1 cellular context compared by ENCODE assay signal in the genomic region with DNA sequence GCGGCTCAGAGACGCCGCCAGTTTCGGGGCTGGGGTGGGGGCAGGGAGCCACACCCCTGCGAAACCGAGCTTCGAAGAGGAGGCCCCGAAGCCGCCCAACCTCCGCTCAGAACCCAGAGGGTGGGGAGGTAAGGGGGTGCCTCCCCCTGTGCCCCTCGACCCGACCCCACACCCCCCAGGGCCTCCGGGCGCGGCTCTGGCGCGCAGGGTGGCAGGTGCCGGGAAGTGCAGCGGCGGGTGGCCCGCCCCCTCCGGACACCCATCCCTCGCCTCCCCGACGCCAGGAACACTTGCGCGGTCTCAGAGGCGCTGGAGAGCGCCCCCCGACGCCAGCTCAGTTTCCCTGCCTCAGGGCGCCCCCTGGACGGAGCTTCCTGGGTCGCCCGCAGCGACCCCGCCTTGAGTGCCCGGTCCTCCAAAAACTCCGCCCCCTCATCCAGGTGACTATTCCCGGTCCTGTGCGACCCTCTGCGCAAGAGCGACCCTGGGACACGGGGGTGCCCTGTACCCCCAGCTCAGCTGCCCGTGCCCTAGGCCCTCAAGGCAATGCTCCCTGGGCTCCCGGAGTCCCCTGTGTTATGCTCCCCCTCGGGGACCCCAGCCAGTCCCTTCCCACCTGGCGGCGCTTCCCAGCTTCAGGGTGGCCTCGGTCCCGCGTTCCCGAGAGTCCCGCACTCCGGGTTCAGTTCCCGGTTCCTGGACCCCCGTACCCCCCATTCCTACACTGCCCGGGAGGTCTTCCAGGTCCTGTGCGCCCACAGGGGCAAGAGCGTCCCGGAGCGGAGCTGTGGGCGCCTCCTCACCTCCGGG.
TF ChIP-seq lines count a peak whose summit lies in the region.

No MANE protein-coding gene starts in this region.

TF ChIP-seq in HepG2, 621 proteins besides CTCF, POLR2A, EP300 and RAD21 (continued from another document and continues in another):
- TF ChIP-seq, protein P1, sequence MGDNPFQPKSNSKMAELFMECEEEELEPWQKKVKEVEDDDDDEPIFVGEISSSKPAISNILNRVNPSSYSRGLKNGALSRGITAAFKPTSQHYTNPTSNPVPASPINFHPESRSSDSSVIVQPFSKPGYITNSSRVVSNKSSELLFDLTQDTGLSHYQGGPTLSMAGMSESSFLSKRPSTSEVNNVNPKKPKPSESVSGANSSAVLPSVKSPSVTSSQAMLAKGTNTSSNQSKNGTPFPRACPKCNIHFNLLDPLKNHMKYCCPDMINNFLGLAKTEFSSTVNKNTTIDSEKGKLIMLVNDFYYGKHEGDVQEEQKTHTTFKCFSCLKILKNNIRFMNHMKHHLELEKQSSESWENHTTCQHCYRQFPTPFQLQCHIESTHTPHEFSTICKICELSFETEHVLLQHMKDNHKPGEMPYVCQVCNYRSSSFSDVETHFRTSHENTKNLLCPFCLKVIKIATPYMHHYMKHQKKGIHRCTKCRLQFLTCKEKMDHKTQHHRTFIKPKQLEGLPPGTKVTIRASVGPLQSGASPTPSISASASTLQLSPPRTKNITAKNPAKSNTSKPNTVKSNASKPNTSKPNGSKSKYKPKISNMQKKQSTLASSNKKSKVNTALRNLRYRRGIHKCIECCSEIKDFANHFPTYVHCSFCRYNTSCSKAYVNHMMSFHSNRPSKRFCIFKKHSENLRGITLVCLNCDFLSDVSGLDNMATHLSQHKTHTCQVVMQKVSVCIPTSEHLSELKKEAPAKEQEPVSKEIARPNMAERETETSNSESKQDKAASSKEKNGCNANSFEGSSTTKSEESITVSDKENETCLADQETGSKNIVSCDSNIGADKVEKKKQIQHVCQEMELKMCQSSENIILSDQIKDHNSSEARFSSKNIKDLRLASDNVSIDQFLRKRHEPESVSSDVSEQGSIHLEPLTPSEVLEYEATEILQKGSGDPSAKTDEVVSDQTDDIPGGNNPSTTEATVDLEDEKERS (CRISPR knock-in tag; IDR thresholded peaks at IDR 0.05): peak; percentile 62
- TF ChIP-seq RELA (CRISPR knock-in tag; IDR thresholded peaks at IDR 0.05): no peak
- TF ChIP-seq, protein P2, sequence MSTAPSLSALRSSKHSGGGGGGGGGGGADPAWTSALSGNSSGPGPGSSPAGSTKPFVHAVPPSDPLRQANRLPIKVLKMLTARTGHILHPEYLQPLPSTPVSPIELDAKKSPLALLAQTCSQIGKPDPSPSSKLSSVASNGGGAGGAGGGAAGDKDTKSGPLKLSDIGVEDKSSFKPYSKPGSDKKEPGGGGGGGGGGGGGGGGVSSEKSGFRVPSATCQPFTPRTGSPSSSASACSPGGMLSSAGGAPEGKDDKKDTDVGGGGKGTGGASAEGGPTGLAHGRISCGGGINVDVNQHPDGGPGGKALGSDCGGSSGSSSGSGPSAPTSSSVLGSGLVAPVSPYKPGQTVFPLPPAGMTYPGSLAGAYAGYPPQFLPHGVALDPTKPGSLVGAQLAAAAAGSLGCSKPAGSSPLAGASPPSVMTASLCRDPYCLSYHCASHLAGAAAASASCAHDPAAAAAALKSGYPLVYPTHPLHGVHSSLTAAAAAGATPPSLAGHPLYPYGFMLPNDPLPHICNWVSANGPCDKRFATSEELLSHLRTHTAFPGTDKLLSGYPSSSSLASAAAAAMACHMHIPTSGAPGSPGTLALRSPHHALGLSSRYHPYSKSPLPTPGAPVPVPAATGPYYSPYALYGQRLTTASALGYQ (CRISPR knock-in tag; IDR thresholded peaks at IDR 0.05): 0 out of 2 replicates have a peak, but pooled peaks have one; percentile 42
- no peak for TF ChIP-seq ETV5 (CRISPR knock-in tag; IDR thresholded peaks at IDR 0.05; ENCODE audit: borderline replicate concordance)
- no peak for TF ChIP-seq AKAP8 (CRISPR knock-in tag; IDR thresholded peaks at IDR 0.05)
- TF ChIP-seq ZFP37 (CRISPR knock-in tag; IDR thresholded peaks at IDR 0.05; ENCODE audit: borderline replicate concordance): 0 out of 2 replicates have a peak, but pooled peaks have one; percentile 30
- no peak for TF ChIP-seq ZZZ3 (CRISPR knock-in tag; IDR thresholded peaks at IDR 0.05; ENCODE audit: borderline replicate concordance)
- TF ChIP-seq, protein P3, sequence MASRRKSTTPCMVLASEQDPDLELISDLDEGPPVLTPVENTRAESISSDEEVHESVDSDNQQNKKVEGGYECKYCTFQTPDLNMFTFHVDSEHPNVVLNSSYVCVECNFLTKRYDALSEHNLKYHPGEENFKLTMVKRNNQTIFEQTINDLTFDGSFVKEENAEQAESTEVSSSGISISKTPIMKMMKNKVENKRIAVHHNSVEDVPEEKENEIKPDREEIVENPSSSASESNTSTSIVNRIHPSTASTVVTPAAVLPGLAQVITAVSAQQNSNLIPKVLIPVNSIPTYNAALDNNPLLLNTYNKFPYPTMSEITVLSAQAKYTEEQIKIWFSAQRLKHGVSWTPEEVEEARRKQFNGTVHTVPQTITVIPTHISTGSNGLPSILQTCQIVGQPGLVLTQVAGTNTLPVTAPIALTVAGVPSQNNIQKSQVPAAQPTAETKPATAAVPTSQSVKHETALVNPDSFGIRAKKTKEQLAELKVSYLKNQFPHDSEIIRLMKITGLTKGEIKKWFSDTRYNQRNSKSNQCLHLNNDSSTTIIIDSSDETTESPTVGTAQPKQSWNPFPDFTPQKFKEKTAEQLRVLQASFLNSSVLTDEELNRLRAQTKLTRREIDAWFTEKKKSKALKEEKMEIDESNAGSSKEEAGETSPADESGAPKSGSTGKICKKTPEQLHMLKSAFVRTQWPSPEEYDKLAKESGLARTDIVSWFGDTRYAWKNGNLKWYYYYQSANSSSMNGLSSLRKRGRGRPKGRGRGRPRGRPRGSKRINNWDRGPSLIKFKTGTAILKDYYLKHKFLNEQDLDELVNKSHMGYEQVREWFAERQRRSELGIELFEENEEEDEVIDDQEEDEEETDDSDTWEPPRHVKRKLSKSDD (CRISPR knock-in tag; IDR thresholded peaks at IDR 0.05; ENCODE audit: low read depth): no peak
- no peak; the same call in 1 of the 2 replicates for TF ChIP-seq PAWR (CRISPR knock-in tag; IDR thresholded peaks at IDR 0.05; ENCODE audit: borderline replicate concordance)
- peak; percentile 57; the same call in 1 of the 2 replicates for TF ChIP-seq HOXD1 (CRISPR knock-in tag; IDR thresholded peaks at IDR 0.05)
- TF ChIP-seq, protein P4, sequence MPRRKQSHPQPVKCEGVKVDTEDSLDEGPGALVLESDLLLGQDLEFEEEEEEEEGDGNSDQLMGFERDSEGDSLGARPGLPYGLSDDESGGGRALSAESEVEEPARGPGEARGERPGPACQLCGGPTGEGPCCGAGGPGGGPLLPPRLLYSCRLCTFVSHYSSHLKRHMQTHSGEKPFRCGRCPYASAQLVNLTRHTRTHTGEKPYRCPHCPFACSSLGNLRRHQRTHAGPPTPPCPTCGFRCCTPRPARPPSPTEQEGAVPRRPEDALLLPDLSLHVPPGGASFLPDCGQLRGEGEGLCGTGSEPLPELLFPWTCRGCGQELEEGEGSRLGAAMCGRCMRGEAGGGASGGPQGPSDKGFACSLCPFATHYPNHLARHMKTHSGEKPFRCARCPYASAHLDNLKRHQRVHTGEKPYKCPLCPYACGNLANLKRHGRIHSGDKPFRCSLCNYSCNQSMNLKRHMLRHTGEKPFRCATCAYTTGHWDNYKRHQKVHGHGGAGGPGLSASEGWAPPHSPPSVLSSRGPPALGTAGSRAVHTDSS (CRISPR knock-in tag; conservative IDR thresholded peaks at IDR 0.05): no peak
- TF ChIP-seq AGO2 (optimal IDR thresholded peaks at IDR 0.05; ENCODE audit: low read depth, low read length): peak; percentile 45
- TF ChIP-seq, protein P5, sequence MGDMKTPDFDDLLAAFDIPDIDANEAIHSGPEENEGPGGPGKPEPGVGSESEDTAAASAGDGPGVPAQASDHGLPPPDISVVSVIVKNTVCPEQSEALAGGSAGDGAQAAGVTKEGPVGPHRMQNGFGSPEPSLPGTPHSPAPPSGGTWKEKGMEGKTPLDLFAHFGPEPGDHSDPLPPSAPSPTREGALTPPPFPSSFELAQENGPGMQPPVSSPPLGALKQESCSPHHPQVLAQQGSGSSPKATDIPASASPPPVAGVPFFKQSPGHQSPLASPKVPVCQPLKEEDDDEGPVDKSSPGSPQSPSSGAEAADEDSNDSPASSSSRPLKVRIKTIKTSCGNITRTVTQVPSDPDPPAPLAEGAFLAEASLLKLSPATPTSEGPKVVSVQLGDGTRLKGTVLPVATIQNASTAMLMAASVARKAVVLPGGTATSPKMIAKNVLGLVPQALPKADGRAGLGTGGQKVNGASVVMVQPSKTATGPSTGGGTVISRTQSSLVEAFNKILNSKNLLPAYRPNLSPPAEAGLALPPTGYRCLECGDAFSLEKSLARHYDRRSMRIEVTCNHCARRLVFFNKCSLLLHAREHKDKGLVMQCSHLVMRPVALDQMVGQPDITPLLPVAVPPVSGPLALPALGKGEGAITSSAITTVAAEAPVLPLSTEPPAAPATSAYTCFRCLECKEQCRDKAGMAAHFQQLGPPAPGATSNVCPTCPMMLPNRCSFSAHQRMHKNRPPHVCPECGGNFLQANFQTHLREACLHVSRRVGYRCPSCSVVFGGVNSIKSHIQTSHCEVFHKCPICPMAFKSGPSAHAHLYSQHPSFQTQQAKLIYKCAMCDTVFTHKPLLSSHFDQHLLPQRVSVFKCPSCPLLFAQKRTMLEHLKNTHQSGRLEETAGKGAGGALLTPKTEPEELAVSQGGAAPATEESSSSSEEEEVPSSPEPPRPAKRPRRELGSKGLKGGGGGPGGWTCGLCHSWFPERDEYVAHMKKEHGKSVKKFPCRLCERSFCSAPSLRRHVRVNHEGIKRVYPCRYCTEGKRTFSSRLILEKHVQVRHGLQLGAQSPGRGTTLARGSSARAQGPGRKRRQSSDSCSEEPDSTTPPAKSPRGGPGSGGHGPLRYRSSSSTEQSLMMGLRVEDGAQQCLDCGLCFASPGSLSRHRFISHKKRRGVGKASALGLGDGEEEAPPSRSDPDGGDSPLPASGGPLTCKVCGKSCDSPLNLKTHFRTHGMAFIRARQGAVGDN (CRISPR knock-in tag; IDR thresholded peaks at IDR 0.05): peak; percentile 74
- TF ChIP-seq ZNF350 (CRISPR knock-in tag; IDR thresholded peaks at IDR 0.05; ENCODE audit: borderline replicate concordance, low read depth): peak; percentile 56; the same call in 1 of the 2 replicates
- TF ChIP-seq ZNF850 (CRISPR knock-in tag; conservative IDR thresholded peaks at IDR 0.05): peak; percentile 91; the same call in 1 of the 2 replicates
- TF ChIP-seq ZBTB1 (CRISPR knock-in tag; IDR thresholded peaks at IDR 0.05; ENCODE audit: borderline replicate concordance): no peak
- peak; percentile 92 for TF ChIP-seq ZNF816 (CRISPR knock-in tag; IDR thresholded peaks at IDR 0.05; ENCODE audit: borderline replicate concordance)
- TF ChIP-seq, protein P6, sequence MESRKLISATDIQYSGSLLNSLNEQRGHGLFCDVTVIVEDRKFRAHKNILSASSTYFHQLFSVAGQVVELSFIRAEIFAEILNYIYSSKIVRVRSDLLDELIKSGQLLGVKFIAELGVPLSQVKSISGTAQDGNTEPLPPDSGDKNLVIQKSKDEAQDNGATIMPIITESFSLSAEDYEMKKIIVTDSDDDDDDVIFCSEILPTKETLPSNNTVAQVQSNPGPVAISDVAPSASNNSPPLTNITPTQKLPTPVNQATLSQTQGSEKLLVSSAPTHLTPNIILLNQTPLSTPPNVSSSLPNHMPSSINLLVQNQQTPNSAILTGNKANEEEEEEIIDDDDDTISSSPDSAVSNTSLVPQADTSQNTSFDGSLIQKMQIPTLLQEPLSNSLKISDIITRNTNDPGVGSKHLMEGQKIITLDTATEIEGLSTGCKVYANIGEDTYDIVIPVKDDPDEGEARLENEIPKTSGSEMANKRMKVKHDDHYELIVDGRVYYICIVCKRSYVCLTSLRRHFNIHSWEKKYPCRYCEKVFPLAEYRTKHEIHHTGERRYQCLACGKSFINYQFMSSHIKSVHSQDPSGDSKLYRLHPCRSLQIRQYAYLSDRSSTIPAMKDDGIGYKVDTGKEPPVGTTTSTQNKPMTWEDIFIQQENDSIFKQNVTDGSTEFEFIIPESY (CRISPR knock-in tag; IDR thresholded peaks at IDR 0.05): no peak
- no peak for TF ChIP-seq ZNF24 (IDR thresholded peaks at IDR 0.05)
- TF ChIP-seq HOXA3 (CRISPR knock-in tag; IDR thresholded peaks at IDR 0.05): peak; percentile 13; the same call in 1 of the 2 replicates
- TF ChIP-seq, protein P7, sequence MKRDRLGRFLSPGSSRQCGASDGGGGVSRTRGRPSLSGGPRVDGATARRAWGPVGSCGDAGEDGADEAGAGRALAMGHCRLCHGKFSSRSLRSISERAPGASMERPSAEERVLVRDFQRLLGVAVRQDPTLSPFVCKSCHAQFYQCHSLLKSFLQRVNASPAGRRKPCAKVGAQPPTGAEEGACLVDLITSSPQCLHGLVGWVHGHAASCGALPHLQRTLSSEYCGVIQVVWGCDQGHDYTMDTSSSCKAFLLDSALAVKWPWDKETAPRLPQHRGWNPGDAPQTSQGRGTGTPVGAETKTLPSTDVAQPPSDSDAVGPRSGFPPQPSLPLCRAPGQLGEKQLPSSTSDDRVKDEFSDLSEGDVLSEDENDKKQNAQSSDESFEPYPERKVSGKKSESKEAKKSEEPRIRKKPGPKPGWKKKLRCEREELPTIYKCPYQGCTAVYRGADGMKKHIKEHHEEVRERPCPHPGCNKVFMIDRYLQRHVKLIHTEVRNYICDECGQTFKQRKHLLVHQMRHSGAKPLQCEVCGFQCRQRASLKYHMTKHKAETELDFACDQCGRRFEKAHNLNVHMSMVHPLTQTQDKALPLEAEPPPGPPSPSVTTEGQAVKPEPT (CRISPR knock-in tag; IDR thresholded peaks at IDR 0.05; ENCODE audit: low read depth): no peak; the same call in 1 of the 2 replicates
- TF ChIP-seq, protein P8, sequence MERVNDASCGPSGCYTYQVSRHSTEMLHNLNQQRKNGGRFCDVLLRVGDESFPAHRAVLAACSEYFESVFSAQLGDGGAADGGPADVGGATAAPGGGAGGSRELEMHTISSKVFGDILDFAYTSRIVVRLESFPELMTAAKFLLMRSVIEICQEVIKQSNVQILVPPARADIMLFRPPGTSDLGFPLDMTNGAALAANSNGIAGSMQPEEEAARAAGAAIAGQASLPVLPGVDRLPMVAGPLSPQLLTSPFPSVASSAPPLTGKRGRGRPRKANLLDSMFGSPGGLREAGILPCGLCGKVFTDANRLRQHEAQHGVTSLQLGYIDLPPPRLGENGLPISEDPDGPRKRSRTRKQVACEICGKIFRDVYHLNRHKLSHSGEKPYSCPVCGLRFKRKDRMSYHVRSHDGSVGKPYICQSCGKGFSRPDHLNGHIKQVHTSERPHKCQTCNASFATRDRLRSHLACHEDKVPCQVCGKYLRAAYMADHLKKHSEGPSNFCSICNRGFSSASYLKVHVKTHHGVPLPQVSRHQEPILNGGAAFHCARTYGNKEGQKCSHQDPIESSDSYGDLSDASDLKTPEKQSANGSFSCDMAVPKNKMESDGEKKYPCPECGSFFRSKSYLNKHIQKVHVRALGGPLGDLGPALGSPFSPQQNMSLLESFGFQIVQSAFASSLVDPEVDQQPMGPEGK (CRISPR knock-in tag; IDR thresholded peaks at IDR 0.05): peak; percentile 76
- TF ChIP-seq ZNF263 (CRISPR knock-in tag; IDR thresholded peaks at IDR 0.05): 0 out of 2 replicates have a peak, but pooled peaks have one; percentile 24
